14 cellular contexts compared by ENCODE assay signal in the genomic region with DNA sequence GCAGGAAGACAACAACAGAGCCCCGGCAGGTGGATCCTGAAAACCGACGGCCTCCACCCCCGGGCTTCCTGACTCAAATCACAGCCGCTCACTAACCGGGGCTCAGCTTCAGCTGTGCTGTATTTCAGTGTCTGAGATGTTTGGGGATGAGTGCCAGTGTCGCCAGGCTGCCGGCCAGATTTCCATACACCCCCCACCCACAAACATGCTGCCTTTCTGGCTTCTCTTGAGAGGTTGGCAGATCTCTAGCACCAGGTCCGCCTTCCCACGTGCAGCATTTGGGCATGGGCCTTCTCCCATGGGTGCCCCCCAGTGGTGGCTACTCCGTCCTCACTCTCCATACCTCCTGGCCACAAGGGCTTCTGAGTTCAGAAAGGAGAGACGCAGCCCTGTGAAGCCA. TPM values are rescaled to one million over a fixed set of nuclear protein-coding genes. Genes with fewer than 3 reads are reported as not detected.
DNase-seq lines count a peak whose midpoint lies in the region; ATAC-seq, FAIRE-seq and TF ChIP-seq lines count a peak whose summit lies in the region.
"Had no signal": no experiment of that assay in that cellular context is flagged by ENCODE, and none has a peak within 500 bp of the region (broad histone marks: within the 10 kb centered on the region; RNA-seq: fewer than 3 reads in every experiment).

No MANE protein-coding gene starts in this region.

- H3K4me1 Mint-ChIP-seq in CD4-positive, alpha-beta memory T cell: peaks cover 0 to 5% (median 0%) of the 10 kb centered on the region in 4 donors
- H3K4me1 Mint-ChIP-seq: activated naive CD4-positive, alpha-beta T cell treated with anti-CD3 and anti-CD28 coated beads, Interleukin-2, amount 50 U/mL, for 24 hours had no signal

- no peak overlapping the region for H3K27ac Mint-ChIP-seq in CD4-positive, alpha-beta memory T cell

- ATAC-seq in left lobe of liver: peak; percentile 44

- TF ChIP-seq RAD21 in Ishikawa (IDR thresholded peaks at IDR 0.05; ENCODE audit: low read depth): peak; percentile 38

- no peak overlapping the region for H3K4me3 ChIP-seq in astrocyte of the cerebellum (ENCODE audit: low read depth, low read length)
- H3K4me3 ChIP-seq in CD4-positive, alpha-beta memory T cell (ENCODE audit: low read length in 2 of 2): no peak overlapping the region
- H3K4me3 ChIP-seq: testis had no signal

- TF ChIP-seq CTCF in astrocyte of the cerebellum (IDR thresholded peaks at IDR 0.05; ENCODE audit: low read depth, low read length, missing control alignments): peak; percentile 23

- H3K9me3 Mint-ChIP-seq in CD4-positive, alpha-beta memory T cell: no peaks in the 10 kb centered on the region
- H3K9me3 Mint-ChIP-seq: activated naive CD4-positive, alpha-beta T cell treated with anti-CD3 and anti-CD28 coated beads, Interleukin-2, amount 50 U/mL, for 24 hours had no signal

- no peak overlapping the region for H3K27ac ChIP-seq in CD4-positive, alpha-beta memory T cell (ENCODE audit: low read depth, low read length)
- H3K27ac ChIP-seq: testis had no signal

- no peak for TF ChIP-seq POLR2A in GM12891 (IDR thresholded peaks at IDR 0.05; ENCODE audit: low read depth, low read length)

- no peaks in the 10 kb centered on the region for H3K9me3 ChIP-seq in CD4-positive, alpha-beta memory T cell (ENCODE audit: control insufficient read depth in 1 of 2, low read length in 2 of 2)
- H3K9me3 ChIP-seq: testis had no signal

- no peaks in the 10 kb centered on the region for H3K4me1 ChIP-seq in CD4-positive, alpha-beta memory T cell (ENCODE audit: insufficient read depth, low read length)
- H3K4me1 ChIP-seq: testis had no signal

- CTCF ChIA-PET in CD4-positive, alpha-beta memory T cell (lab: Charles Lee; ENCODE audit: partially characterized antibody): no interaction called here

- FAIRE-seq in GM12891 (lab: Jason Lieb, UNC): no peak
- FAIRE-seq: G401.6 had no signal

- peaks cover 35 to 71% of the 10 kb centered on the region in 2 donors for H3K36me3 Mint-ChIP-seq in CD4-positive, alpha-beta memory T cell

- H3K27me3 Mint-ChIP-seq in CD4-positive, alpha-beta memory T cell: no peaks in the 10 kb centered on the region
- H3K27me3 Mint-ChIP-seq: activated naive CD4-positive, alpha-beta T cell treated with anti-CD3 and anti-CD28 coated beads, Interleukin-2, amount 50 U/mL, for 24 hours had no signal

- H3K36me3 ChIP-seq in CD4-positive, alpha-beta memory T cell (ENCODE audit: insufficient read depth, low read length): peaks cover 61% of the 10 kb centered on the region

- in situ Hi-C loops in astrocyte of the cerebellum (cut with HindIII; ENCODE audit: low sequenced_read_pairs): no loop called here

- H3K4me3 Mint-ChIP-seq in CD4-positive, alpha-beta memory T cell: no peak overlapping the region
- H3K4me3 Mint-ChIP-seq: activated naive CD4-positive, alpha-beta T cell treated with anti-CD3 and anti-CD28 coated beads, Interleukin-2, amount 50 U/mL, for 24 hours had no signal

- POLR2A ChIA-PET in CD4-positive, alpha-beta memory T cell (lab: Charles Lee; ENCODE audit: partially characterized antibody): no interaction called here

- no peak for TF ChIP-seq EP300 in Ishikawa (IDR thresholded peaks at IDR 0.05; ENCODE audit: borderline replicate concordance)

- DNase-seq in DMS114 treated with DMSO at 0.1 percent for 48 hours (lab: John Stamatoyannopoulos, UW; ENCODE audit: unreplicated experiment) (peak; percentile 26), astrocyte of the cerebellum (ENCODE audit: low read depth) (no peak), left lobe of liver (ENCODE audit: low spot score) (no peak), HPDE6-E6E7 (ENCODE audit: extremely low spot score) (no peak), GM12891 (ENCODE audit: insufficient read length, low spot score) (no peak)
- DNase-seq in CD4-positive, alpha-beta memory T cell: no peak
- no peak for DNase-seq in activated T-cell treated with anti-CD3 and anti-CD28 coated beads, Interleukin-2, amount 50 U/mL, for 48 hours
- DNase-seq: effector memory CD4-positive, alpha-beta T cell; NCI-H1417; T-helper 2 cell; testis had no signal

- intact Hi-C loops in CD4-positive, alpha-beta memory T cell (cut with micrococcal nuclease): no loop called here

- no peaks in the 10 kb centered on the region for H3K27me3 ChIP-seq in CD4-positive, alpha-beta memory T cell (ENCODE audit: insufficient read depth, low read length)
- H3K27me3 ChIP-seq: testis had no signal

TF ChIP-seq in Ishikawa, 13 proteins besides CTCF, POLR2A, EP300 and RAD21 (continues in another document):
- TF ChIP-seq MAX (IDR thresholded peaks at IDR 0.05) (peak; percentile 49; the same call in 1 of the 2 replicates), USF1 (IDR thresholded peaks at IDR 0.05) (no peak), CREB1 (IDR thresholded peaks at IDR 0.05; ENCODE audit: low read depth) (no peak), NFIC (IDR thresholded peaks at IDR 0.05) (no peak), ZBTB7A (IDR thresholded peaks at IDR 0.05; ENCODE audit: low read depth) (no peak)

TF ChIP-seq in GM12891, 5 proteins besides CTCF, POLR2A, EP300 and RAD21:
- TF ChIP-seq POLR2AphosphoS5 (IDR thresholded peaks at IDR 0.05; ENCODE audit: low read depth, low read length) (no peak), TAF1 (IDR thresholded peaks at IDR 0.05; ENCODE audit: low read depth, low read length) (no peak), PAX5 (IDR thresholded peaks at IDR 0.05; ENCODE audit: insufficient read depth, low read length, severe bottlenecking) (no peak), SPI1 (IDR thresholded peaks at IDR 0.05; ENCODE audit: low read depth, low read length) (no peak), POU2F2 (IDR thresholded peaks at IDR 0.05; ENCODE audit: low read depth, low read length) (no peak)
TF ChIP-seq in GM12891: peak in this region for 0.

RNA-seq across cellular contexts. Expression of gene KCNAB2, which starts 34.8 kb away (rescaled TPM):
- 6.9 TPM for total RNA-seq in left lobe of liver
- 100 to 1,000 TPM; 188 to 197 TPM for total RNA-seq in CD4-positive, alpha-beta memory T cell
- polyA plus RNA-seq in CD4-positive, alpha-beta memory T cell: 10 to 100 TPM; 20.9 to 53.6 TPM
- polyA plus RNA-seq in GM12891 (2012; ENCODE audit: low read depth, missing spikeins): 47.5 TPM

Comparison
In these comparisons a context has a peak if more than half of its experiments do, and no peak if none do; other contexts are left out.
1. RNA of gene KCNAB2, which starts 34.8 kb away (total RNA-seq): 188 to 197 TPM in CD4-positive, alpha-beta memory T cell; 6.9 TPM in left lobe of liver (single experiment); every median in the first group is over 10 times any median in the second.